14 cellular contexts compared by ENCODE assay signal in the genomic region with DNA sequence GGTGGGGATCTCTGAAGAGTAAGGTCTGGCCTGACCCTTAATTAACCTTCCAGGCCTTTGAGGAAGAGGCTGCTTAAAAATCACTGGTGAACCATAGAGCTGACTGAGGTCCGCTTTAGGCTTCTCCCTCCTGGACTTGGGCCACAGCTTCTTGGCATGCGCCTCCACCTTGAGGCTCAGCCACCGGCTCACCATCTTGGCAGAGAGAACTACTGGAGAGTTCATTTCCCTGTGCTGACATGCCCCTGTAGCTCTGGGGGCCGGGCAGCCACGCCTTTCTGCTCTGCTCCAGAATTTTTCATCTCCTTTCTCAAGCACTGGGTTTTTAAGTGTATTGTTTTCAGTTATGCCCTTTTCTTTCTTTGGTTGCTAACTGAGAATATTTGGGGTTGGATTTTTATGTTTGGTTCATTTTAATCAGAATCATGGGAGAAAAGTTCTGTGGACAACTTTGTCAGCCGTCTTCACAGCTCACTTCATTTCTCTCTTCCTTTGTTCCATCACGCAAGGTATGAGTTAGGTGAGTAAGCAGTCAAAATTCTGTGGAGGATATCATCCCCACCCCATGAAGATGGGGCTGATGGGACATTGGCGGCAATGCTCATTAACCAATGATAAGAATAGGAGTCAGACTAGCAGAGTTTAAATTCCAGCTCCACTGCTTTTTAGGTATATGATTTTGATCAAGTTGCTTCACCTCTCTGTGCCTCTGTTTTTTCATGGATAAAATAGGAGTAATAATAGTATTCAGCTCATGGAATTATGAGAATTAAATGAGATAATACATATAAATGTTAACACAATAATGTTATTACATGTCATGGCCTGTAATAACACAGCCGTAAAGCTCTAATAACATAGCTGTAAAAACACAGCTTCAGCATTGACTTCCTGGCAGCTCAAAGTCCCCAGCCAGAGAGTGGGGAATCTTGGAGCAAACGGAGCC.
A peak's percentile ranks its signal among the peaks of the same experiment; 100 is the strongest.
DNase-seq lines count a peak whose midpoint lies in the region; ATAC-seq and TF ChIP-seq lines count a peak whose summit lies in the region.
"Had no signal": no experiment of that assay in that cellular context is flagged by ENCODE, and none has a peak within 500 bp of the region (broad histone marks: within the 10 kb centered on the region; RNA-seq: fewer than 3 reads in every experiment).

No MANE protein-coding gene starts in this region.

- H3K79me2 ChIP-seq in trophoblast cell (ENCODE audit: control insufficient read depth, insufficient read depth, low read length, poor library complexity): no peaks in the 10 kb centered on the region

- H2BK120ac ChIP-seq in trophoblast cell (ENCODE audit: insufficient read depth, low read length, poor library complexity): peak overlapping the region; percentile 77

- no peak overlapping the region for H2AFZ ChIP-seq in trophoblast cell (ENCODE audit: insufficient read depth, low read length, poor library complexity)

- peaks cover 12% of the 10 kb centered on the region for H3K79me1 ChIP-seq in trophoblast cell (ENCODE audit: low read length)

- ATAC-seq in heart right ventricle (peak in 2 of 8 donors; percentile 11 to 36), aorta (ENCODE audit: low FRiP score) (peak; percentile 86), HG03095 (IDR thresholded peaks at IDR 0.05; ENCODE audit: unreplicated experiment) (no peak)
- ATAC-seq: T-cell had no signal

- no peak overlapping the region for H3K9ac ChIP-seq in trophoblast cell (ENCODE audit: low read length)

- TF ChIP-seq CTCF in heart right ventricle (IDR thresholded peaks at IDR 0.05): no peak
- no peak for TF ChIP-seq CTCF in fibroblast of mammary gland (conservative IDR thresholded peaks at IDR 0.05; ENCODE audit: control insufficient read depth, insufficient read depth, low read depth, low read length)

- peak overlapping the region; percentile 23 for H2BK12ac ChIP-seq in trophoblast cell (ENCODE audit: low read length)

- no peaks in the 10 kb centered on the region for H3K9me3 ChIP-seq in heart right ventricle
- no peaks in the 10 kb centered on the region for H3K9me3 ChIP-seq in trophoblast cell (ENCODE audit: insufficient read depth, low read depth, low read length)
- no peaks in the 10 kb centered on the region for H3K9me3 ChIP-seq in aorta (ENCODE audit: control insufficient read depth, low read length)
- H3K9me3 ChIP-seq: colonic mucosa had no signal

- H2BK5ac ChIP-seq in trophoblast cell (ENCODE audit: low read depth, low read length, poor library complexity): peak overlapping the region; percentile 36

- H4K91ac ChIP-seq in trophoblast cell (ENCODE audit: low read depth, low read length): peak overlapping the region; percentile 23

- peak overlapping the region in 7 of 10 donors; percentile 15 to 77 (median 68) for H3K27ac ChIP-seq in heart right ventricle
- H3K27ac ChIP-seq in trophoblast cell (ENCODE audit: low read depth, low read length): no peak overlapping the region
- peak overlapping the region; percentile 4 to 23 for H3K27ac ChIP-seq in aorta (ENCODE audit: low read depth in 1 of 2, low read length in 2 of 2)
- H3K27ac ChIP-seq: colonic mucosa had no signal

- DNase-seq in heart right ventricle: peak in 1 of 2 donors; percentile 34
- no peak for DNase-seq in cardiac septum (ENCODE audit: low spot score)
- peak; percentile 47 for DNase-seq in fibroblast of mammary gland (ENCODE audit: low read depth)
- no peak for DNase-seq in trophoblast cell
- DNase-seq in aorta: peak; percentile 88 to 89
- no peak for DNase-seq in HEK293T (ENCODE audit: extremely low spot score)
- no peak for DNase-seq in NCI-H1436 (lab: John Stamatoyannopoulos, UW)
- DNase-seq: activated CD4-positive, CD25-positive, alpha-beta regulatory T cell treated with anti-CD3 and anti-CD28 coated beads, Interleukin-2, amount 50 U/mL, for 72 hours; activated naive CD8-positive, alpha-beta T cell treated with anti-CD3 and anti-CD28 coated beads for 36 hours; activated T-cell treated with anti-CD3 and anti-CD28 coated beads for 4 hours; colonic mucosa; GOT3; T-cell had no signal

- WGBS in heart right ventricle, 2 donors: 76 to 78% methylated on average over 10 of the region's 10 CpGs
- WGBS in trophoblast cell (ENCODE audit: extremely low coverage, insufficient coverage, insufficient read length): no CpG with 5 or more reads among the region's 10 CpGs
- WGBS in aorta, 2 donors: 26 to 27% methylated on average over 10 of the region's 10 CpGs

- intact Hi-C loops in heart right ventricle (cut with DNase I): loop anchor here in 1 of 10 donors (5.0 kb wide), 1 partner anchor 104 kb away; no protein-coding TSS in a partner anchor
- intact Hi-C loops in cardiac septum (cut with DNase I): no loop called here
- intact Hi-C loops in aorta (cut with DNase I): no loop called here

- peak overlapping the region; percentile 74 for H3K18ac ChIP-seq in trophoblast cell (ENCODE audit: low read length)

- H4K8ac ChIP-seq in trophoblast cell (ENCODE audit: low read depth, low read length): peak overlapping the region; percentile 6

- H3K4me3 ChIP-seq in heart right ventricle (no peak overlapping the region), fibroblast of mammary gland (ENCODE audit: control insufficient read depth, low read depth, low read length) (no peak overlapping the region), trophoblast cell (ENCODE audit: low read depth, low read length) (no peak overlapping the region), aorta (ENCODE audit: low read length in 2 of 2) (no peak overlapping the region)
- H3K4me3 ChIP-seq: colonic mucosa had no signal

- no peak overlapping the region for H3K4ac ChIP-seq in trophoblast cell (ENCODE audit: low read depth, low read length)

- H4K12ac ChIP-seq in trophoblast cell (ENCODE audit: low read depth, low read length): no peak overlapping the region

- H3K14ac ChIP-seq in trophoblast cell (ENCODE audit: low read length): peak overlapping the region; percentile 35

- CTCF ChIA-PET in HEK293T (lab: Yijun Ruan, JAX): interaction anchor here (0.6 to 1.0 kb wide), 2 partner anchors 48 to 79 kb away, joined by 3 to 4 read pairs; no protein-coding TSS in a partner anchor

- H3K36me3 ChIP-seq in heart right ventricle (peaks cover 0 to 93% (median 6%) of the 10 kb centered on the region in 9 donors), trophoblast cell (ENCODE audit: control insufficient read depth in 1 of 2, insufficient read depth in 2 of 2, low read length in 2 of 2) (peaks cover 15 to 48% of the 10 kb centered on the region in 2 experiments), aorta (ENCODE audit: control insufficient read depth in 1 of 2, insufficient read depth in 2 of 2, low read length in 1 of 2) (peaks cover 5 to 13% of the 10 kb centered on the region in 2 donors)
- H3K36me3 ChIP-seq: colonic mucosa had no signal

- POLR2A ChIA-PET in HEK293T (lab: Yijun Ruan, JAX): interaction anchor here (1.1 to 1.2 kb wide), 2 partner anchors 56 to 75 kb away, joined by 4 read pairs; no protein-coding TSS in a partner anchor

- no peak overlapping the region for H3K23ac ChIP-seq in trophoblast cell (ENCODE audit: low read length)

- no peak overlapping the region for H3K4me2 ChIP-seq in trophoblast cell (ENCODE audit: low read length)

- peaks cover 0 to 70% (median 28%) of the 10 kb centered on the region in 9 donors for H3K4me1 ChIP-seq in heart right ventricle
- H3K4me1 ChIP-seq in trophoblast cell (ENCODE audit: control insufficient read depth in 1 of 2, insufficient read depth in 2 of 2, low read length in 2 of 2): peaks cover 9 to 14% of the 10 kb centered on the region in 2 experiments
- H3K4me1 ChIP-seq in aorta (ENCODE audit: control insufficient read depth in 1 of 2, insufficient read depth in 2 of 2, low read length in 2 of 2): peaks cover 7% of the 10 kb centered on the region in 2 donors
- H3K4me1 ChIP-seq: colonic mucosa had no signal

- no peak overlapping the region for H2AK5ac ChIP-seq in trophoblast cell (ENCODE audit: low read length)

- H3K27me3 ChIP-seq in heart right ventricle (no peaks in the 10 kb centered on the region), trophoblast cell (ENCODE audit: insufficient read depth, low read length) (no peaks in the 10 kb centered on the region), aorta (ENCODE audit: control insufficient read depth in 1 of 2, insufficient read depth in 2 of 2, low read length in 1 of 2) (no peaks in the 10 kb centered on the region)
- H3K27me3 ChIP-seq: colonic mucosa had no signal

TF ChIP-seq in HEK293T, 16 proteins besides CTCF, POLR2A, EP300 and RAD21:
- TF ChIP-seq ELF4 (IDR thresholded peaks at IDR 0.05) (no peak), HDGF (IDR thresholded peaks at IDR 0.05; ENCODE audit: borderline replicate concordance) (no peak), CTBP1 (IDR thresholded peaks at IDR 0.05; ENCODE audit: borderline replicate concordance) (no peak), SUZ12 (IDR thresholded peaks at IDR 0.05) (no peak), LEF1 (IDR thresholded peaks at IDR 0.05; ENCODE audit: borderline replicate concordance) (no peak), BHLHE40 (IDR thresholded peaks at IDR 0.05; ENCODE audit: borderline replicate concordance) (no peak), L3MBTL2 (conservative IDR thresholded peaks at IDR 0.05) (no peak)
- TF ChIP-seq, protein P1, sequence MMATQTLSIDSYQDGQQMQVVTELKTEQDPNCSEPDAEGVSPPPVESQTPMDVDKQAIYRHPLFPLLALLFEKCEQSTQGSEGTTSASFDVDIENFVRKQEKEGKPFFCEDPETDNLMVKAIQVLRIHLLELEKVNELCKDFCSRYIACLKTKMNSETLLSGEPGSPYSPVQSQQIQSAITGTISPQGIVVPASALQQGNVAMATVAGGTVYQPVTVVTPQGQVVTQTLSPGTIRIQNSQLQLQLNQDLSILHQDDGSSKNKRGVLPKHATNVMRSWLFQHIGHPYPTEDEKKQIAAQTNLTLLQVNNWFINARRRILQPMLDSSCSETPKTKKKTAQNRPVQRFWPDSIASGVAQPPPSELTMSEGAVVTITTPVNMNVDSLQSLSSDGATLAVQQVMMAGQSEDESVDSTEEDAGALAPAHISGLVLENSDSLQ (IDR thresholded peaks at IDR 0.05): no peak

Comparison
In these comparisons a context has a peak if more than half of its experiments do, and no peak if none do; other contexts are left out.
1. DNase-seq: peak in fibroblast of mammary gland (single experiment) and aorta (2 of 2); none in cardiac septum (single experiment), trophoblast cell (0 of 2), HEK293T (single experiment) and NCI-H1436 (single experiment).